ENCODE assay signal across 13 cellular contexts in the genomic region with DNA sequence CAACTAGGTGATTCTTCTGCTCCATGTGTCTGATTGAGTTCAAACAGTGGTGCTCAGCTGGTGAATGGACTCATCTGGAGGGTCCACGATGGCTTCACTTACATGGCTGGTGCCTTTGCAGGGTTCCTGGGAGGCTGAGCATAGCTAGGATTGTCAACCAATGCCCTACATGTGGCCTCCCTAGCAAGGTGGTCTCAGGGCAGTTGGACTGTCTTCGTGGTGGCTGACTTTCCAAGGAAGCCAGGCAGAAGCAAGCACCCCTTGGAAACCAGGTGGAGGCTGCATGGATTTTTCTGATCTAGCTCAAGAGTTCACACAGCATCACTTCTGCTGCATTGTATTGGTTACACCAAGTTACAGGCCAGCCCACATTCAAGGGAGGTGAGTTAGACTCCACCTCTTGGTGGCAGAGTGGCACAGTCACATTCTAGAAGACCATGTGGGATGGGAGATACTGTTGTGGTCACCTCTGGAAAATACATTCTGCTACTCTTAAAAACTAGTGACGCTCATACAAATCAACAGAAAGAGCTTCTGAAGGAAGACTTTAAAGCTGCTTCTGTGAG. TPM values are rescaled to one million over a fixed set of nuclear protein-coding genes. Genes with fewer than 3 reads are reported as not detected.
DNase-seq lines count a peak whose midpoint lies in the region; FAIRE-seq and TF ChIP-seq lines count a peak whose summit lies in the region.
"Had no signal": no experiment of that assay in that cellular context is flagged by ENCODE, and none has a peak within 500 bp of the region (broad histone marks: within the 10 kb centered on the region; RNA-seq: fewer than 3 reads in every experiment).

No MANE protein-coding gene starts in this region.

- intact Hi-C loops in CD4-positive, alpha-beta memory T cell (cut with micrococcal nuclease): no loop called here

- peaks cover 2% of the 10 kb centered on the region for H3K27me3 ChIP-seq in brain microvascular endothelial cell (replicated peaks)
- H3K27me3 ChIP-seq in CD4-positive, alpha-beta memory T cell (ENCODE audit: insufficient read depth, low read length): no peaks in the 10 kb centered on the region
- H3K27me3 ChIP-seq: ascending aorta, neural progenitor cell had no signal

- DNase-seq in stimulated activated CD4-positive, alpha-beta T cell treated with anti-CD3 and anti-CD28 coated beads, Interleukin-15, amount 100 ng/mL, for 48 hours (ENCODE audit: low read depth in 2 of 2): peak; percentile 44 to 56
- no peak for DNase-seq in stimulated activated CD4-positive, alpha-beta T cell treated with anti-CD3 and anti-CD28 coated beads, Interleukin-4, amount 100 ng/mL, for 4 hours
- DNase-seq in OCI-M1 (lab: John Stamatoyannopoulos, UW) (peak; percentile 1), epithelial cell of prostate (ENCODE audit: low read depth, low spot score) (no peak), brain microvascular endothelial cell (no peak), GM19239 (ENCODE audit: insufficient read length, low spot score) (no peak), AG08395 (ENCODE audit: low spot score) (no peak)
- DNase-seq in CD4-positive, alpha-beta memory T cell: no peak
- DNase-seq: NCI-H524 treated with DMSO at 0.1 percent for 48 hours had no signal

- H3K27ac Mint-ChIP-seq in CD4-positive, alpha-beta memory T cell: no peak overlapping the region
- H3K27ac Mint-ChIP-seq: neural progenitor cell had no signal

- H3K4me1 Mint-ChIP-seq in CD4-positive, alpha-beta memory T cell: peaks cover 0 to 4% (median 0%) of the 10 kb centered on the region in 4 donors
- H3K4me1 Mint-ChIP-seq: neural progenitor cell had no signal

- peaks cover 4 to 10% of the 10 kb centered on the region in 2 donors for H3K27me3 Mint-ChIP-seq in CD4-positive, alpha-beta memory T cell

- no peaks in the 10 kb centered on the region for H3K36me3 Mint-ChIP-seq in CD4-positive, alpha-beta memory T cell
- H3K36me3 Mint-ChIP-seq: neural progenitor cell had no signal

- no peak for FAIRE-seq in GM19239 (lab: Jason Lieb, UNC)

- no peaks in the 10 kb centered on the region for H3K9me3 Mint-ChIP-seq in CD4-positive, alpha-beta memory T cell
- H3K9me3 Mint-ChIP-seq: neural progenitor cell had no signal

- no peak overlapping the region for H3K4me3 ChIP-seq in brain microvascular endothelial cell (ENCODE audit: low read depth, low read length)
- H3K4me3 ChIP-seq in CD4-positive, alpha-beta memory T cell (ENCODE audit: low read length in 2 of 2): no peak overlapping the region
- H3K4me3 ChIP-seq: ascending aorta, neural progenitor cell had no signal

- no peak overlapping the region for H3K4me3 Mint-ChIP-seq in CD4-positive, alpha-beta memory T cell
- H3K4me3 Mint-ChIP-seq: neural progenitor cell had no signal

- no peaks in the 10 kb centered on the region for H3K36me3 ChIP-seq in brain microvascular endothelial cell (replicated peaks)
- no peaks in the 10 kb centered on the region for H3K36me3 ChIP-seq in CD4-positive, alpha-beta memory T cell (ENCODE audit: insufficient read depth, low read length)
- H3K36me3 ChIP-seq: ascending aorta, neural progenitor cell had no signal

- TF ChIP-seq CTCF in brain microvascular endothelial cell (IDR thresholded peaks at IDR 0.05; ENCODE audit: low read depth, low read length, missing control alignments): no peak

- in situ Hi-C loops in brain microvascular endothelial cell (cut with HindIII; ENCODE audit: low pct_ligation_motif_present, low sequenced_read_pairs): no loop called here

- H3K4me1 ChIP-seq in CD4-positive, alpha-beta memory T cell (ENCODE audit: insufficient read depth, low read length): no peaks in the 10 kb centered on the region
- H3K4me1 ChIP-seq: ascending aorta, neural progenitor cell had no signal

- no peaks in the 10 kb centered on the region for H3K9me3 ChIP-seq in CD4-positive, alpha-beta memory T cell (ENCODE audit: control insufficient read depth in 1 of 2, low read length in 2 of 2)
- H3K9me3 ChIP-seq: ascending aorta had no signal

- peak overlapping the region; percentile 84 for H3K27ac ChIP-seq in epithelial cell of prostate
- H3K27ac ChIP-seq in brain microvascular endothelial cell: no peak overlapping the region
- H3K27ac ChIP-seq in CD4-positive, alpha-beta memory T cell (ENCODE audit: low read depth, low read length): no peak overlapping the region
- H3K27ac ChIP-seq: ascending aorta, neural progenitor cell had no signal

- CTCF ChIA-PET in CD4-positive, alpha-beta memory T cell (lab: Charles Lee; ENCODE audit: partially characterized antibody): interaction anchor here (1.4 to 2.5 kb wide), 2 partner anchors 8 to 242 kb away, joined by 5 to 9 read pairs; no protein-coding TSS in a partner anchor

- POLR2A ChIA-PET in CD4-positive, alpha-beta memory T cell (lab: Charles Lee; ENCODE audit: partially characterized antibody): no interaction called here

RNA-seq across cellular contexts. Expression of a gene that starts 6.9 kb away (rescaled TPM):
- not detected for total RNA-seq in CD4-positive, alpha-beta memory T cell
- 1 to 10 TPM in 1 of 2 donors, under 1 TPM in 1; 0.61 to 2.1 TPM for polyA plus RNA-seq in CD4-positive, alpha-beta memory T cell
- total RNA-seq: LHCN-M2 had no signal
- polyA plus RNA-seq: BJ had no signal

Comparison
In these comparisons a context has a peak if more than half of its experiments do, and no peak if none do; other contexts are left out.
1. DNase-seq: peak in stimulated activated CD4-positive, alpha-beta T cell treated with anti-CD3 and anti-CD28 coated beads, Interleukin-15, amount 100 ng/mL, for 48 hours (2 of 2) and OCI-M1 (single experiment); none in stimulated activated CD4-positive, alpha-beta T cell treated with anti-CD3 and anti-CD28 coated beads, Interleukin-4, amount 100 ng/mL, for 4 hours (0 of 2), epithelial cell of prostate (single experiment), brain microvascular endothelial cell (single experiment), GM19239 (single experiment), CD4-positive, alpha-beta memory T cell (0 of 5) and AG08395 (single experiment).